Comparison of ENCODE assay signal across 17 cellular contexts in the genomic region with DNA sequence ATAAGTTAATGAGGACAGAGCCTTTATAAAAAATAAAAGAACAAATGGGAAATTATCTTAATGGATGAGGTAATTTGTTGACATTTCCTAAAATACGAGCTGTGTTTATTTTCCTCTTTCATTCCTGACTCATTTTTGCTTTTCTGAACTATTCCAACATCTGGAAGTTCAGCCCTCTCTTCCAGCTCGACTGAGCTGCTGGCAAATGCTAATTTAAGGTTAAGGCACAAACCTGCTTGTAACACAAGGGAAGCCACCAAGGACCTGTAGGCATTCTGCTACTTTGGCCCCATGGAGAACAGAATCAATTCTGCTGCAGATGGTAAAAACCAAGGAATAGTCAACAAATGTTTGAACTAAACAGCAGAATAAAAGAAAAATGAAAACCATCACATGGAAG.
A peak's percentile ranks its signal among the peaks of the same experiment; 100 is the strongest.
DNase-seq lines count a peak whose midpoint lies in the region; ATAC-seq and TF ChIP-seq lines count a peak whose summit lies in the region.
"Had no signal": no experiment of that assay in that cellular context is flagged by ENCODE, and none has a peak within 500 bp of the region (broad histone marks: within the 10 kb centered on the region; RNA-seq: fewer than 3 reads in every experiment).

No MANE protein-coding gene starts in this region.

- H3K27me3 ChIP-seq in ACC112 (ENCODE audit: insufficient read depth, low read length) (no peaks in the 10 kb centered on the region), GM23248 (replicated peaks; ENCODE audit: insufficient read depth) (no peaks in the 10 kb centered on the region), adipocyte (replicated peaks; ENCODE audit: control insufficient read depth, insufficient read depth, low read length) (no peaks in the 10 kb centered on the region), Karpas-422 (ENCODE audit: low read length) (no peaks in the 10 kb centered on the region)

- TF ChIP-seq CTCF in fibroblast of villous mesenchyme (IDR thresholded peaks at IDR 0.05; ENCODE audit: insufficient read depth, low read depth, low read length): no peak

- H3K9me2 ChIP-seq in GM23248 (ENCODE audit: insufficient read depth): no peaks in the 10 kb centered on the region
- no peaks in the 10 kb centered on the region for H3K9me2 ChIP-seq in Karpas-422 (replicated peaks; ENCODE audit: insufficient read depth, low read length)

- H4K20me1 ChIP-seq in GM23248 (ENCODE audit: insufficient read depth) (no peaks in the 10 kb centered on the region), Karpas-422 (ENCODE audit: insufficient read depth, low read depth, low read length) (no peaks in the 10 kb centered on the region)

- H3K4me3 ChIP-seq in ACC112 (ENCODE audit: low read depth, low read length) (no peak overlapping the region), GM23248 (no peak overlapping the region), adipocyte (ENCODE audit: low read length) (no peak overlapping the region), fibroblast of villous mesenchyme (ENCODE audit: low read depth, low read length) (no peak overlapping the region), Karpas-422 (ENCODE audit: low read length) (no peak overlapping the region)
- H3K4me3 ChIP-seq: GM23338 had no signal

- H2AFZ ChIP-seq in ACC112 (ENCODE audit: low read length, unreplicated experiment): peak overlapping the region; percentile 32
- H2AFZ ChIP-seq in GM23248: peak overlapping the region; percentile 24; the same call in 1 of the 2 replicates
- no peak overlapping the region for H2AFZ ChIP-seq in Karpas-422 (ENCODE audit: low read length)
- H2AFZ ChIP-seq: GM23338 had no signal

- H3K9ac ChIP-seq in GM23248: no peak overlapping the region
- H3K9ac ChIP-seq in adipocyte (ENCODE audit: low read length): no peak overlapping the region
- H3K9ac ChIP-seq in Karpas-422 (ENCODE audit: low read length): no peak overlapping the region

- H3K79me2 ChIP-seq in ACC112 (ENCODE audit: control insufficient read depth, insufficient read depth, low read length, unreplicated experiment) (no peaks in the 10 kb centered on the region), GM23248 (ENCODE audit: insufficient read depth) (no peaks in the 10 kb centered on the region), Karpas-422 (ENCODE audit: low read length) (no peaks in the 10 kb centered on the region)

- DNase-seq in GM23248 (peak; percentile 36), adipocyte (ENCODE audit: low read depth) (peak; percentile 1), fibroblast of villous mesenchyme (ENCODE audit: low read depth) (peak; percentile 33), Karpas-422 (no peak), UCSD-AML1 (lab: John Stamatoyannopoulos, UW; ENCODE audit: unreplicated experiment) (no peak)
- DNase-seq: ACHN; C1 segment of cervical spinal cord; CD8-positive, alpha-beta memory T cell; DMS79; KBM-7; NCI-H1417 treated with DMSO at 0.1 percent for 48 hours; NCI-H187 treated with DMSO at 0.1 percent for 48 hours; NCI-H526; SIG-M5 had no signal

- H3F3A ChIP-seq in GM23248 (ENCODE audit: insufficient read depth): no peaks in the 10 kb centered on the region

- H3K4me2 ChIP-seq in GM23248 (ENCODE audit: unreplicated experiment) (no peak overlapping the region), Karpas-422 (ENCODE audit: low read depth, low read length, poor library complexity, severe bottlenecking) (no peak overlapping the region)
- H3K4me2 ChIP-seq: GM23338 had no signal

- no peaks in the 10 kb centered on the region for H3K9me3 ChIP-seq in GM23248 (ENCODE audit: low read depth)
- no peaks in the 10 kb centered on the region for H3K9me3 ChIP-seq in adipocyte (ENCODE audit: control insufficient read depth, low read length)
- H3K9me3 ChIP-seq in Karpas-422 (ENCODE audit: low read length): no peaks in the 10 kb centered on the region

- no peak for ATAC-seq in GM21367 (IDR thresholded peaks at IDR 0.05; ENCODE audit: unreplicated experiment)
- ATAC-seq: GM23338 had no signal

- WGBS in GM23248 (ENCODE audit: low coverage in 1 of 2, low lambda C conversion rate in 2 of 2, missing lambda C conversion rate in 2 of 2), 2 experiments: 3 to 4% methylated on average over 2 of the region's 2 CpGs

- in situ Hi-C loops in GM23248 (cut with MboI): no loop called here

- no peaks in the 10 kb centered on the region for H3K36me3 ChIP-seq in ACC112 (ENCODE audit: insufficient read depth, low read length)
- no peaks in the 10 kb centered on the region for H3K36me3 ChIP-seq in GM23248 (ENCODE audit: low read depth)
- H3K36me3 ChIP-seq in adipocyte (ENCODE audit: control insufficient read depth, insufficient read depth, low read length, severe bottlenecking): no peaks in the 10 kb centered on the region
- no peaks in the 10 kb centered on the region for H3K36me3 ChIP-seq in Karpas-422 (ENCODE audit: insufficient read depth, low read length)

- H3K27ac ChIP-seq in ACC112 (ENCODE audit: low read depth, low read length) (no peak overlapping the region), GM23248 (no peak overlapping the region), Karpas-422 (ENCODE audit: low read length) (no peak overlapping the region)

- peaks cover 3% of the 10 kb centered on the region for H3K4me1 ChIP-seq in ACC112 (ENCODE audit: control insufficient read depth, insufficient read depth, low read length, unreplicated experiment)
- peaks cover 11% of the 10 kb centered on the region; the same call in 1 of the 2 replicates for H3K4me1 ChIP-seq in GM23248 (ENCODE audit: insufficient read depth)
- peaks cover 20% of the 10 kb centered on the region for H3K4me1 ChIP-seq in adipocyte (ENCODE audit: control insufficient read depth, insufficient read depth, low read length)
- H3K4me1 ChIP-seq in Karpas-422 (ENCODE audit: low read length): 0 out of 2 replicates have a peak, but pooled peaks cover 3% of the 10 kb centered on the region

Comparison
In these comparisons a context has a peak if more than half of its experiments do, and no peak if none do; other contexts are left out.
1. DNase-seq: peak in GM23248 (single experiment), adipocyte (single experiment) and fibroblast of villous mesenchyme (single experiment); none in Karpas-422 (single experiment) and UCSD-AML1 (single experiment).